In genomic region chr19:45506246-45506990, GRCh38 we compare ENCODE assay signal across 8 cellular contexts. TPM values are rescaled to one million over a fixed set of nuclear protein-coding genes. Genes with fewer than 3 reads are reported as not detected.
A peak's percentile ranks its signal among the peaks of the same experiment; 100 is the strongest.
DNase-seq lines count a peak whose midpoint lies in the region; ATAC-seq and TF ChIP-seq lines count a peak whose summit lies in the region.

No MANE protein-coding gene starts in this region.

- H3K27me3 ChIP-seq in OCI-LY1 (ENCODE audit: insufficient read depth, low read length): no peaks in the 10 kb centered on the region
- H3K27me3 ChIP-seq in mucosa of rectum (ENCODE audit: control insufficient read depth in 2 of 2, insufficient read depth in 2 of 2, low read length in 2 of 2): no peaks in the 10 kb centered on the region

- H3K4me2 ChIP-seq in OCI-LY1 (ENCODE audit: low read length): peak overlapping the region; percentile 83

- peak overlapping the region; percentile 94 for H3K4me3 ChIP-seq in OCI-LY1 (ENCODE audit: low read depth, low read length, poor library complexity, severe bottlenecking)
- H3K4me3 ChIP-seq in epithelial cell of proximal tubule (ENCODE audit: low read depth, low read length): peak overlapping the region; percentile 100
- peak overlapping the region; percentile 94 to 98 for H3K4me3 ChIP-seq in mucosa of rectum (ENCODE audit: low read length in 2 of 2)

- peak overlapping the region; percentile 86 for H3K27ac ChIP-seq in OCI-LY1 (ENCODE audit: low read depth, low read length, poor library complexity, severe bottlenecking)
- peak overlapping the region; percentile 98 to 99 for H3K27ac ChIP-seq in mucosa of rectum (ENCODE audit: low read depth in 2 of 2, low read length in 2 of 2)

- DNase-seq in DMS114 treated with DMSO at 0.1 percent for 48 hours (lab: John Stamatoyannopoulos, UW; ENCODE audit: unreplicated experiment): peak; percentile 37
- DNase-seq in HuH-7.5 (ENCODE audit: low spot score): peak; percentile 92
- DNase-seq in activated T-cell treated with anti-CD3 and anti-CD28 coated beads for 24 hours (ENCODE audit: low read depth): peak; percentile 97
- no peak for DNase-seq in epithelial cell of proximal tubule (ENCODE audit: low read depth)
- peak; percentile 99 for DNase-seq in stimulated activated CD8-positive, alpha-beta memory T cell treated with anti-CD3 and anti-CD28 coated beads, Interleukin-4, amount 100 ng/mL, for 4 hours (ENCODE audit: low read depth in 2 of 2, low spot score in 1 of 2)

- TF ChIP-seq CTCF in OCI-LY1 (IDR thresholded peaks at IDR 0.05; ENCODE audit: low read length) (peak; percentile 73), epithelial cell of proximal tubule (conservative IDR thresholded peaks at IDR 0.05; ENCODE audit: low read depth, low read length) (peak; percentile 59)

- no peaks in the 10 kb centered on the region for H4K20me1 ChIP-seq in OCI-LY1 (ENCODE audit: insufficient read depth, low read length)

- H3K36me3 ChIP-seq in OCI-LY1 (ENCODE audit: insufficient read depth, low read length): no peaks in the 10 kb centered on the region
- no peaks in the 10 kb centered on the region for H3K36me3 ChIP-seq in mucosa of rectum (ENCODE audit: control insufficient read depth in 2 of 2, insufficient read depth in 2 of 2, low read length in 2 of 2)

- H2AFZ ChIP-seq in OCI-LY1 (ENCODE audit: low read length): peak overlapping the region; percentile 30; the same call in 1 of the 2 replicates

- peak overlapping the region; percentile 92 for H3K9ac ChIP-seq in OCI-LY1 (ENCODE audit: low read length)
- H3K9ac ChIP-seq in mucosa of rectum (ENCODE audit: low read depth in 1 of 2, low read length in 2 of 2): peak overlapping the region; percentile 99

- H3K4me1 ChIP-seq in OCI-LY1 (ENCODE audit: insufficient read depth, low read length, severe bottlenecking): peaks cover 44% of the 10 kb centered on the region
- peaks cover 24% of the 10 kb centered on the region in 2 donors for H3K4me1 ChIP-seq in mucosa of rectum (ENCODE audit: control insufficient read depth in 2 of 2, insufficient read depth in 2 of 2, low read length in 2 of 2)

- H3K9me2 ChIP-seq in OCI-LY1 (ENCODE audit: low read depth, low read length): no peaks in the 10 kb centered on the region

- H3K9me3 ChIP-seq in OCI-LY1 (ENCODE audit: low read length) (no peaks in the 10 kb centered on the region), mucosa of rectum (ENCODE audit: control insufficient read depth in 2 of 2, low read length in 2 of 2) (no peaks in the 10 kb centered on the region)

- H3F3A ChIP-seq in OCI-LY1 (ENCODE audit: insufficient read depth, low read length): no peaks in the 10 kb centered on the region

- peak; percentile 52 for ATAC-seq in GM21528 (IDR thresholded peaks at IDR 0.05; ENCODE audit: low FRiP score, unreplicated experiment)

- 0 out of 2 replicates have a peak, but pooled peaks cover 7% of the 10 kb centered on the region for H3K79me2 ChIP-seq in OCI-LY1 (ENCODE audit: insufficient read depth, low read length)

RNA-seq across cellular contexts. Expression of gene VASP, which starts 0.9 kb away (rescaled TPM):
- 106 and 146 TPM in 2 replicates for total RNA-seq in epithelial cell of proximal tubule

RNA-seq across cellular contexts. Expression of gene PPM1N, which starts 8.2 kb away (rescaled TPM):
- total RNA-seq in epithelial cell of proximal tubule: 0.17 TPM in 1 of 2 replicates, not detected in the other

RNA-seq across cellular contexts. Expression of gene RTN2, which starts 9.6 kb away (rescaled TPM):
- total RNA-seq in epithelial cell of proximal tubule: 6.9 and 9.7 TPM in 2 replicates

RNA-seq across cellular contexts. Expression of gene FOSB, which starts 38.6 kb away (rescaled TPM):
- total RNA-seq in epithelial cell of proximal tubule: 0.65 and 3.4 TPM in 2 replicates
